ENCODE assay signal across 20 cellular contexts in genomic region chr11:97740783-97741151, GRCh38.
DNase-seq lines count a peak whose midpoint lies in the region; ATAC-seq, FAIRE-seq and TF ChIP-seq lines count a peak whose summit lies in the region.
"Had no signal": no experiment of that assay in that cellular context is flagged by ENCODE, and none has a peak within 500 bp of the region (broad histone marks: within the 10 kb centered on the region; RNA-seq: fewer than 3 reads in every experiment).

No MANE protein-coding gene starts in this region.

- H3K36me3 ChIP-seq in IMR-90 (ENCODE audit: control insufficient read depth, insufficient read depth, low read length) (no peaks in the 10 kb centered on the region), K562 (ENCODE audit: control insufficient read depth, insufficient read depth, low read length) (no peaks in the 10 kb centered on the region), smooth muscle cell (ENCODE audit: low read depth) (no peaks in the 10 kb centered on the region)

- no peaks in the 10 kb centered on the region for H3K79me1 ChIP-seq in IMR-90 (ENCODE audit: low read depth in 1 of 2, low read length in 2 of 2)

- H3K4me1 Mint-ChIP-seq in activated CD4-positive, alpha-beta memory T cell treated with anti-CD3 and anti-CD28 coated beads for 36 hours (ENCODE audit: low read depth) = no peaks in the 10 kb centered on the region
- H3K4me1 Mint-ChIP-seq: CD14-positive monocyte had no signal

- no peak for TF ChIP-seq CTCF in IMR-90 (conservative IDR thresholded peaks at IDR 0.05; ENCODE audit: low read depth, low read length)
- no peak for TF ChIP-seq CTCF in K562 (IDR thresholded peaks at IDR 0.05 in 2 of 3, conservative IDR thresholded peaks at IDR 0.05 in 1 of 3; ENCODE audit: insufficient read depth in 2 of 3, low read depth in 1 of 3, low read length in 3 of 3)
- TF ChIP-seq CTCF in smooth muscle cell (IDR thresholded peaks at IDR 0.05; ENCODE audit: borderline replicate concordance, insufficient read depth, poor library complexity, severe bottlenecking) = no peak

- dilution Hi-C loops in IMR-90 (cut with HindIII; ENCODE audit: low sequenced_read_pairs, unreplicated experiment) = no loop called here

- CTCF ChIA-PET in IMR-90 (lab: Yijun Ruan, JAX) (no interaction called here), K562 (lab: Yijun Ruan, JAX; ENCODE audit: low intra/inter-chr PET ratio) (no interaction called here)
- CTCF ChIA-PET in activated CD4-positive, alpha-beta memory T cell treated with anti-CD3 and anti-CD28 coated beads for 36 hours (lab: Charles Lee) = no interaction called here

- H3K27ac Mint-ChIP-seq in activated CD4-positive, alpha-beta memory T cell treated with anti-CD3 and anti-CD28 coated beads for 36 hours = no peak overlapping the region
- H3K27ac Mint-ChIP-seq: CD14-positive monocyte had no signal

- in situ Hi-C loops in IMR-90 (cut with MboI; ENCODE audit: low sequenced_read_pairs) (no loop called here), K562 (cut with MboI) (no loop called here)

- no peak overlapping the region for H2BK20ac ChIP-seq in IMR-90 (ENCODE audit: low read depth, low read length)

- H3K4me2 ChIP-seq in IMR-90 (ENCODE audit: low read depth, low read length) (no peak overlapping the region), K562 (ENCODE audit: insufficient read depth, low read length) (no peak overlapping the region), smooth muscle cell (no peak overlapping the region)

- ATAC-seq in IMR-90 (ENCODE audit: low read depth) = no peak
- 0 out of 3 replicates have a peak, but pooled peaks have one; percentile 28 for ATAC-seq in K562
- peak; percentile 41 for ATAC-seq in left ventricle myocardium superior

- H3K79me2 ChIP-seq in K562 (ENCODE audit: control insufficient read depth, insufficient read depth, low read length) (no peaks in the 10 kb centered on the region), smooth muscle cell (ENCODE audit: low read depth) (no peaks in the 10 kb centered on the region)

- H3K56ac ChIP-seq in IMR-90 (ENCODE audit: extremely low read depth, insufficient read depth, low read length) = no peak overlapping the region

- TF ChIP-seq POLR2A in IMR-90 (IDR thresholded peaks at IDR 0.05; ENCODE audit: low read depth, low read length) = no peak
- TF ChIP-seq POLR2A in K562 (conservative IDR thresholded peaks at IDR 0.05) = no peak

- intact Hi-C loops in IMR-90 (cut with micrococcal nuclease) (no loop called here), K562 (cut with micrococcal nuclease) (no loop called here), left ventricle myocardium superior (cut with micrococcal nuclease) (no loop called here)
- intact Hi-C loops in activated CD4-positive, alpha-beta memory T cell treated with anti-CD3 and anti-CD28 coated beads for 36 hours (cut with micrococcal nuclease) = no loop called here

- H3K4me1 ChIP-seq in IMR-90 (ENCODE audit: control insufficient read depth, insufficient read depth, low read length) (no peaks in the 10 kb centered on the region; the same call in 1 of the 2 replicates), K562 (replicated peaks in 1 of 2; ENCODE audit: control insufficient read depth in 2 of 2, insufficient read depth in 2 of 2, low read length in 2 of 2) (peaks cover 0 to 4% of the 10 kb centered on the region in 2 experiments; a peak in 2 of 5 replicates), smooth muscle cell (ENCODE audit: low read depth) (no peaks in the 10 kb centered on the region)

- no peak for DNase-seq in IMR-90
- DNase-seq in K562 (ENCODE audit: extremely low read depth in 1 of 4, low spot score in 3 of 4) = no peak
- DNase-seq in left ventricle myocardium superior = no peak
- no peak for DNase-seq in smooth muscle cell (lab: John Stamatoyannopoulos, UW; ENCODE audit: unreplicated experiment)
- DNase-seq in amygdala (lab: John Stamatoyannopoulos, UW) = no peak
- DNase-seq in RCC 7860 (ENCODE audit: low spot score) = no peak
- no peak for DNase-seq in activated CD4-positive, alpha-beta memory T cell treated with anti-CD3 and anti-CD28 coated beads for 36 hours
- DNase-seq: ACHN, AML-193, DMS79, MM.1S, NCI-H1092, NCI-H1436 treated with DMSO at 0.1 percent for 48 hours, NCI-H2029, NCI-H2171, NCI-H526 had no signal

- peak overlapping the region; percentile 23; the same call in 1 of the 2 replicates for H3K18ac ChIP-seq in IMR-90 (ENCODE audit: low read depth, low read length)

- H4K20me1 ChIP-seq in IMR-90 (ENCODE audit: insufficient read depth, low read length) = no peaks in the 10 kb centered on the region
- no peaks in the 10 kb centered on the region for H4K20me1 ChIP-seq in K562 (replicated peaks; ENCODE audit: control insufficient read depth, insufficient read depth, low read length)
- H4K20me1 ChIP-seq in smooth muscle cell (ENCODE audit: low read depth) = no peaks in the 10 kb centered on the region

- POLR2A ChIA-PET in IMR-90 (lab: Charles Lee; ENCODE audit: unreplicated experiment) (no interaction called here), K562 (lab: Yijun Ruan, JAX) (interaction anchor here (0.6 kb wide), 1 partner anchor 1273 kb away, joined by 3 read pairs; no protein-coding TSS in a partner anchor)
- POLR2A ChIA-PET in activated CD4-positive, alpha-beta memory T cell treated with anti-CD3 and anti-CD28 coated beads for 36 hours (lab: Charles Lee) = no interaction called here

- no peak overlapping the region for H2AK5ac ChIP-seq in IMR-90 (ENCODE audit: low read depth, low read length)

- peaks cover 36% of the 10 kb centered on the region for H3K9me3 Mint-ChIP-seq in activated CD4-positive, alpha-beta memory T cell treated with anti-CD3 and anti-CD28 coated beads for 36 hours

- BruUV-seq in IMR-90 (replicated peaks; lab: Mats Ljungman, UMichigan) = no TSS peak
- no TSS peak for BruUV-seq in K562 (replicated peaks; lab: Mats Ljungman, UMichigan)

- H3K27ac ChIP-seq in IMR-90 (ENCODE audit: insufficient read depth, low read length) (peak overlapping the region; percentile 74; the same call in 1 of the 2 replicates), K562 (ENCODE audit: extremely low read depth, low read depth, low read length) (no peak overlapping the region), smooth muscle cell (ENCODE audit: low read depth) (peak overlapping the region; percentile 61)

- H3K9me1 ChIP-seq in IMR-90 (ENCODE audit: insufficient read depth, low read length) (no peaks in the 10 kb centered on the region), K562 (ENCODE audit: control insufficient read depth, insufficient read depth, low read length) (no peaks in the 10 kb centered on the region)

- no peak overlapping the region for H3K9ac ChIP-seq in IMR-90 (ENCODE audit: low read depth, low read length)
- no peak overlapping the region for H3K9ac ChIP-seq in K562 (ENCODE audit: insufficient read depth in 1 of 2, low read depth in 2 of 2, low read length in 2 of 2)
- no peak overlapping the region for H3K9ac ChIP-seq in smooth muscle cell (ENCODE audit: low read depth)

- no peak overlapping the region for H2BK15ac ChIP-seq in IMR-90 (ENCODE audit: low read depth, low read length)

- no CpG with 5 or more reads among the region's 1 CpG for WGBS in IMR-90 (ENCODE audit: extremely low coverage in 2 of 2, insufficient read length in 1 of 2), 2 experiments
- 15% methylated on average over 1 of the region's 1 CpG for WGBS in K562 (ENCODE audit: insufficient coverage, low coverage, missing lambda C conversion rate)
- WGBS in smooth muscle cell (ENCODE audit: low lambda C conversion rate) = 64% methylated on average over 1 of the region's 1 CpG

- H3K27me3 ChIP-seq in IMR-90 (ENCODE audit: control insufficient read depth, insufficient read depth, low read length) (no peaks in the 10 kb centered on the region), K562 (ENCODE audit: control insufficient read depth in 2 of 2, insufficient read depth in 2 of 2, low read length in 2 of 2) (no peaks in the 10 kb centered on the region), smooth muscle cell (ENCODE audit: low read depth) (no peaks in the 10 kb centered on the region)

- no peak overlapping the region for H4K91ac ChIP-seq in IMR-90 (ENCODE audit: insufficient read depth, low read depth, low read length)

- peaks cover 21% of the 10 kb centered on the region for H3F3A ChIP-seq in smooth muscle cell (ENCODE audit: low read depth)

- no peak overlapping the region for H3K23ac ChIP-seq in IMR-90 (ENCODE audit: low read depth, low read length)

- peak overlapping the region; percentile 58; the same call in 1 of the 2 replicates for H4K5ac ChIP-seq in IMR-90 (ENCODE audit: low read depth, low read length)

- TF ChIP-seq EP300 in K562 (IDR thresholded peaks at IDR 0.05; ENCODE audit: low read length) = no peak

- TF ChIP-seq RAD21 in IMR-90 (IDR thresholded peaks at IDR 0.05; ENCODE audit: low read length) (no peak), K562 (CRISPR knock-in tag; conservative IDR thresholded peaks at IDR 0.05 in 1 of 2, IDR thresholded peaks at IDR 0.05 in 1 of 2) (no peak)

- H3K36me3 Mint-ChIP-seq in activated CD4-positive, alpha-beta memory T cell treated with anti-CD3 and anti-CD28 coated beads for 36 hours = no peaks in the 10 kb centered on the region
- H3K36me3 Mint-ChIP-seq: CD14-positive monocyte had no signal

- no peak overlapping the region for H2BK120ac ChIP-seq in IMR-90 (ENCODE audit: low read depth, low read length)

- H2AFZ ChIP-seq in IMR-90 (replicated peaks; ENCODE audit: low read length, poor library complexity) (no peak overlapping the region), K562 (ENCODE audit: low read depth, low read length) (peak overlapping the region; percentile 16), smooth muscle cell (ENCODE audit: low read depth) (peak overlapping the region; percentile 40)

- FAIRE-seq in K562 (lab: Jason Lieb, UNC) (no peak), RCC 7860 (lab: Jason Lieb, UNC) (no peak)
- FAIRE-seq: GM12892, GM18507, H1 had no signal

- H4K8ac ChIP-seq in IMR-90 (ENCODE audit: low read depth in 2 of 2, low read length in 2 of 2) = no peak overlapping the region

- H3K4me3 Mint-ChIP-seq in activated CD4-positive, alpha-beta memory T cell treated with anti-CD3 and anti-CD28 coated beads for 36 hours = no peak overlapping the region
- H3K4me3 Mint-ChIP-seq: CD14-positive monocyte had no signal

- no peak overlapping the region for H3K14ac ChIP-seq in IMR-90 (replicated peaks; ENCODE audit: low read depth, low read length)

- H2BK5ac ChIP-seq in IMR-90 (ENCODE audit: low read depth, low read length, poor library complexity, severe bottlenecking) = no peak overlapping the region

- no peak overlapping the region for H2AK9ac ChIP-seq in IMR-90 (replicated peaks; ENCODE audit: low read depth, low read length, poor library complexity)

- H3K9me3 ChIP-seq in IMR-90 (ENCODE audit: control insufficient read depth, insufficient read depth, low read length) = 0 out of 2 replicates have a peak, but pooled peaks cover 2% of the 10 kb centered on the region
- peaks cover 4% of the 10 kb centered on the region; the same call in 1 of the 2 replicates for H3K9me3 ChIP-seq in K562 (replicated peaks; ENCODE audit: control insufficient read depth, insufficient read depth, low read depth, low read length)
- H3K9me3 ChIP-seq in smooth muscle cell (replicated peaks; ENCODE audit: low read depth) = no peaks in the 10 kb centered on the region

- no peaks in the 10 kb centered on the region for H3K27me3 Mint-ChIP-seq in activated CD4-positive, alpha-beta memory T cell treated with anti-CD3 and anti-CD28 coated beads for 36 hours

- H3K4ac ChIP-seq in IMR-90 (ENCODE audit: low read depth, low read length) = no peak overlapping the region

- H3K4me3 ChIP-seq in IMR-90 (ENCODE audit: insufficient read depth, low read depth, low read length) (no peak overlapping the region), K562 (no peak overlapping the region), smooth muscle cell (no peak overlapping the region)
